ENCODE assay signal across 8 cellular contexts in the genomic region with DNA sequence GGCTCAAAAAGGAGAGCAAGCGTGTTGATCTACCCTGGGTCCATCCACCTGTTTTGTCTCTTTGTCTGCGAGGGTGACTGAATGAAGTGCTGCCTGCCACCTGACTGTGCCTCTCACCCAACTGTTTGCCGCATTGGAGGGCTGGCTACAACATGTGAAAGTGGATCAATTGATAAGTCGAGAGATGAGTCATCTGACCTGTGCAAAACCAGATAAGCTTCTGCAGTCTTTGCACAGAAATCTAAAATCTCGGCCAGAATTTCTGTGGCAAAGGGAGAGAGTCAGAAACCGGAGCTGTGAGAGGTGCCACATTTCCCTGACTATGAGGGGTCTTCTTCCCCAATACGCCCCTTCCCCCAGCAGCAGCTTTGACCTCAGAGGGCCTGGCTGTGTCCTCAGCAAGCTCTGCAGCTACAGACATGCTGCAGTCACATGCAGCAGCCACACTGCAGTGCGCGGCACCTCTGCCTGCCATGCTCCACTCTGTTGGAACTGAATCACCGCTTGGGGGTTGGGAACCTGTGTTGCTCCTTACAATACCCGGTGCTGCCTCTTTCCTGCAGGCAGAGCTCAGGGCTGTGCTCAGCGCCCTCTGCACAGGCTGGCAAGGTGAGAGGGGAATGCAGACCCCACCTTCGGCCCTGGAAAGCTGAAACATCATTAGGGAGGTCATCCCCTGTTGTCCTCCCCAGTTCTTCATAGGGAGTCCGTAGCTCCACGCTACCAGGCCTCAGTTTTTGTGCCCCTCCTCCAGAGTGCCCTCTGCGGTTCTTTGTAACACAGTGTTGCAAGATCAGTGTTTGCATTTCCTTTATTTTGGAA. TPM values are rescaled to one million over a fixed set of nuclear protein-coding genes. Genes with fewer than 3 reads are reported as not detected.
DNase-seq lines count a peak whose midpoint lies in the region; ATAC-seq and TF ChIP-seq lines count a peak whose summit lies in the region.

No MANE protein-coding gene starts in this region.

- no peaks in the 10 kb centered on the region for H3K27me3 ChIP-seq in HL-60 (ENCODE audit: insufficient read depth, poor library complexity, severe bottlenecking)

- H3K9me3 Mint-ChIP-seq in activated CD4-positive, alpha-beta memory T cell treated with anti-CD3 and anti-CD28 coated beads for 36 hours = no peaks in the 10 kb centered on the region
- H3K9me3 Mint-ChIP-seq in activated T-helper 1 cell treated with anti-CD3 and anti-CD28 coated beads, Interleukin-12 subunit alpha, Interleukin-12 subunit beta, Interleukin-2, Interleukin-4 antibody, amounts not matched to agents 30 ng/mL and 10 ng/mL and 1 ng/mL, durations not matched to agents 14 hours and 24 hours and 36 hours = no peaks in the 10 kb centered on the region

- no peak overlapping the region for H3K4me3 Mint-ChIP-seq in activated CD4-positive, alpha-beta memory T cell treated with anti-CD3 and anti-CD28 coated beads for 36 hours
- H3K4me3 Mint-ChIP-seq in activated T-helper 1 cell treated with anti-CD3 and anti-CD28 coated beads, Interleukin-12 subunit alpha, Interleukin-12 subunit beta, Interleukin-2, Interleukin-4 antibody, amounts not matched to agents 30 ng/mL and 10 ng/mL and 1 ng/mL, durations not matched to agents 14 hours and 24 hours and 36 hours = no peak overlapping the region

- ATAC-seq in HG02938 (IDR thresholded peaks at IDR 0.05; ENCODE audit: unreplicated experiment) (no peak), GM21515 (IDR thresholded peaks at IDR 0.05; ENCODE audit: unreplicated experiment) (no peak), GM18861 (IDR thresholded peaks at IDR 0.05; ENCODE audit: unreplicated experiment) (no peak)

- in situ Hi-C loops in Caki2 (cut with HindIII; ENCODE audit: low pct_unique_long_range_greater_than_20kb, low sequenced_read_pairs) = no loop called here

- no peak overlapping the region for H3K27ac Mint-ChIP-seq in activated CD4-positive, alpha-beta memory T cell treated with anti-CD3 and anti-CD28 coated beads for 36 hours
- H3K27ac Mint-ChIP-seq in activated T-helper 1 cell treated with anti-CD3 and anti-CD28 coated beads, Interleukin-12 subunit alpha, Interleukin-12 subunit beta, Interleukin-2, Interleukin-4 antibody, amounts not matched to agents 30 ng/mL and 10 ng/mL and 1 ng/mL, durations not matched to agents 14 hours and 24 hours and 36 hours = no peak overlapping the region

- peaks cover 9% of the 10 kb centered on the region for H3K36me3 Mint-ChIP-seq in activated CD4-positive, alpha-beta memory T cell treated with anti-CD3 and anti-CD28 coated beads for 36 hours
- H3K36me3 Mint-ChIP-seq in activated T-helper 1 cell treated with anti-CD3 and anti-CD28 coated beads, Interleukin-12 subunit alpha, Interleukin-12 subunit beta, Interleukin-2, Interleukin-4 antibody, amounts not matched to agents 30 ng/mL and 10 ng/mL and 1 ng/mL, durations not matched to agents 14 hours and 24 hours and 36 hours (ENCODE audit: low read depth) = no peaks in the 10 kb centered on the region

- DNase-seq in Caki2 (ENCODE audit: low read depth) (peak; percentile 48), HL-60 (ENCODE audit: low read depth in 1 of 2, low spot score in 1 of 2) (peak; percentile 27 to 70), kidney tubule cell (ENCODE audit: low spot score) (peak; percentile 30)
- DNase-seq in activated CD4-positive, alpha-beta memory T cell treated with anti-CD3 and anti-CD28 coated beads for 36 hours = peak; percentile 62
- DNase-seq in activated T-helper 1 cell treated with anti-CD3 and anti-CD28 coated beads, Interleukin-12 subunit alpha, Interleukin-12 subunit beta, Interleukin-2, Interleukin-4 antibody, amounts not matched to agents 30 ng/mL and 10 ng/mL and 1 ng/mL, durations not matched to agents 14 hours and 24 hours and 36 hours (ENCODE audit: low spot score) = no peak

- peaks cover 14% of the 10 kb centered on the region for H3K4me1 Mint-ChIP-seq in activated CD4-positive, alpha-beta memory T cell treated with anti-CD3 and anti-CD28 coated beads for 36 hours (ENCODE audit: low read depth)
- H3K4me1 Mint-ChIP-seq in activated T-helper 1 cell treated with anti-CD3 and anti-CD28 coated beads, Interleukin-12 subunit alpha, Interleukin-12 subunit beta, Interleukin-2, Interleukin-4 antibody, amounts not matched to agents 30 ng/mL and 10 ng/mL and 1 ng/mL, durations not matched to agents 14 hours and 24 hours and 36 hours (ENCODE audit: low read depth) = peaks cover 6% of the 10 kb centered on the region

- no peak overlapping the region for H3K4me3 ChIP-seq in HL-60 (replicated peaks; ENCODE audit: insufficient read depth, low read length)

- H3K27ac ChIP-seq in HL-60 (replicated peaks) = peak overlapping the region; percentile 69

- CTCF ChIA-PET in activated CD4-positive, alpha-beta memory T cell treated with anti-CD3 and anti-CD28 coated beads for 36 hours (lab: Charles Lee) = interaction anchor here (0.7 to 1.5 kb wide), 5 partner anchors 14 to 499 kb away, joined by 3 to 4 read pairs (median 3); no protein-coding TSS in a partner anchor

- no peak for TF ChIP-seq CTCF in HL-60 (IDR thresholded peaks at IDR 0.05; ENCODE audit: insufficient read depth, low read length)

- H3K27me3 Mint-ChIP-seq in activated CD4-positive, alpha-beta memory T cell treated with anti-CD3 and anti-CD28 coated beads for 36 hours = no peaks in the 10 kb centered on the region
- no peaks in the 10 kb centered on the region for H3K27me3 Mint-ChIP-seq in activated T-helper 1 cell treated with anti-CD3 and anti-CD28 coated beads, Interleukin-12 subunit alpha, Interleukin-12 subunit beta, Interleukin-2, Interleukin-4 antibody, amounts not matched to agents 30 ng/mL and 10 ng/mL and 1 ng/mL, durations not matched to agents 14 hours and 24 hours and 36 hours (ENCODE audit: insufficient read depth)

- intact Hi-C loops in activated CD4-positive, alpha-beta memory T cell treated with anti-CD3 and anti-CD28 coated beads for 36 hours (cut with micrococcal nuclease) = no loop called here
- intact Hi-C loops in activated T-helper 1 cell treated with anti-CD3 and anti-CD28 coated beads, Interleukin-12 subunit alpha, Interleukin-12 subunit beta, Interleukin-2, Interleukin-4 antibody, amounts not matched to agents 30 ng/mL and 10 ng/mL and 1 ng/mL, durations not matched to agents 14 hours and 24 hours and 36 hours (cut with micrococcal nuclease) = no loop called here

- POLR2A ChIA-PET in activated CD4-positive, alpha-beta memory T cell treated with anti-CD3 and anti-CD28 coated beads for 36 hours (lab: Charles Lee) = interaction anchor here (0.6 kb wide), 1 partner anchor 17 kb away, joined by 3 read pairs; no protein-coding TSS in a partner anchor

RNA-seq across cellular contexts. Expression of a gene that starts 16.2 kb away (rescaled TPM):
- 21.1 and 35.9 TPM in 2 replicates for total RNA-seq in Caki2 (2014; rRNA removed; shearing (Covaris generic); ENCODE audit: low replicate concordance)
- total RNA-seq in activated CD4-positive, alpha-beta memory T cell treated with anti-CD3 and anti-CD28 coated beads for 36 hours = under 1 TPM; 0.10 to 0.21 TPM
- total RNA-seq in activated T-helper 1 cell treated with anti-CD3 and anti-CD28 coated beads, Interleukin-12 subunit alpha, Interleukin-12 subunit beta, Interleukin-2, Interleukin-4 antibody, amounts not matched to agents 30 ng/mL and 10 ng/mL and 1 ng/mL, durations not matched to agents 14 hours and 24 hours and 36 hours = 0.73 and 0.93 TPM in 2 replicates

RNA-seq across cellular contexts. Expression of a gene that starts 43.1 kb away (rescaled TPM):
- total RNA-seq in Caki2 (2014; rRNA removed; shearing (Covaris generic); ENCODE audit: low replicate concordance) = 191 and 253 TPM in 2 replicates
- total RNA-seq in activated CD4-positive, alpha-beta memory T cell treated with anti-CD3 and anti-CD28 coated beads for 36 hours = 100 to 1,000 TPM; 120 to 132 TPM
- total RNA-seq in activated T-helper 1 cell treated with anti-CD3 and anti-CD28 coated beads, Interleukin-12 subunit alpha, Interleukin-12 subunit beta, Interleukin-2, Interleukin-4 antibody, amounts not matched to agents 30 ng/mL and 10 ng/mL and 1 ng/mL, durations not matched to agents 14 hours and 24 hours and 36 hours = 134 and 143 TPM in 2 replicates

RNA-seq across cellular contexts. Expression of a gene that starts 43.1 kb away (rescaled TPM):
- total RNA-seq in Caki2 (2014; rRNA removed; shearing (Covaris generic); ENCODE audit: low replicate concordance) = 56.1 and 97.9 TPM in 2 replicates
- total RNA-seq in activated CD4-positive, alpha-beta memory T cell treated with anti-CD3 and anti-CD28 coated beads for 36 hours = 100 to 1,000 TPM; 104 to 106 TPM
- 117 and 127 TPM in 2 replicates for total RNA-seq in activated T-helper 1 cell treated with anti-CD3 and anti-CD28 coated beads, Interleukin-12 subunit alpha, Interleukin-12 subunit beta, Interleukin-2, Interleukin-4 antibody, amounts not matched to agents 30 ng/mL and 10 ng/mL and 1 ng/mL, durations not matched to agents 14 hours and 24 hours and 36 hours

Comparison
In these comparisons a context has a peak if more than half of its experiments do, and no peak if none do; other contexts are left out.
1. RNA of a gene that starts 16.2 kb away (total RNA-seq): 21.1 to 35.9 TPM in Caki2; 0.73 to 0.93 TPM in activated T-helper 1 cell treated with anti-CD3 and anti-CD28 coated beads, Interleukin-12 subunit alpha, Interleukin-12 subunit beta, Interleukin-2, Interleukin-4 antibody, amounts not matched to agents 30 ng/mL and 10 ng/mL and 1 ng/mL, durations not matched to agents 14 hours and 24 hours and 36 hours and 0.10 to 0.21 TPM in activated CD4-positive, alpha-beta memory T cell treated with anti-CD3 and anti-CD28 coated beads for 36 hours; every median in the first group is over 10 times any median in the second.